In the genomic region with DNA sequence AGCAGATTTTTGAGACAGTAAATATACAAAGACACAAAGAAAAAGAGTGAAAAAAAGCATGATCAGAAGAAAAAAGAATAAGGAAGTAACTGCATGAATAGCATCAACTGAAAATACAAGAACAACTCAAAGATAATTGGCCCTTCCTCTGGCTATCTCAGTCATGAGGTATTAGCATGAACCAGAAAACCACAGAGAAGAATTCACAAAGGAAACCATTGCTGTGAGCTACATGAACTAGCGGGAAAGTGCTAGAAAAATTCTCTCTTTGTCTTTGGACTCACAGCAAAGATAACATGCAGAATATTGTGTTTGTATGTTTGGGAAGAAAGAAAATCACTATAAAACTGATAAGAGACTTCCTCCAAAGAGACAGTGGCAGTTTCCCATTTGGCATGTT, we compare ENCODE assay signal across 1 cellular context.
TF ChIP-seq lines count a peak whose summit lies in the region.

No MANE protein-coding gene starts in this region.

TF ChIP-seq in K562, 482 proteins besides CTCF, POLR2A, EP300 and RAD21 (continued from another document):
- TF ChIP-seq, protein P1, sequence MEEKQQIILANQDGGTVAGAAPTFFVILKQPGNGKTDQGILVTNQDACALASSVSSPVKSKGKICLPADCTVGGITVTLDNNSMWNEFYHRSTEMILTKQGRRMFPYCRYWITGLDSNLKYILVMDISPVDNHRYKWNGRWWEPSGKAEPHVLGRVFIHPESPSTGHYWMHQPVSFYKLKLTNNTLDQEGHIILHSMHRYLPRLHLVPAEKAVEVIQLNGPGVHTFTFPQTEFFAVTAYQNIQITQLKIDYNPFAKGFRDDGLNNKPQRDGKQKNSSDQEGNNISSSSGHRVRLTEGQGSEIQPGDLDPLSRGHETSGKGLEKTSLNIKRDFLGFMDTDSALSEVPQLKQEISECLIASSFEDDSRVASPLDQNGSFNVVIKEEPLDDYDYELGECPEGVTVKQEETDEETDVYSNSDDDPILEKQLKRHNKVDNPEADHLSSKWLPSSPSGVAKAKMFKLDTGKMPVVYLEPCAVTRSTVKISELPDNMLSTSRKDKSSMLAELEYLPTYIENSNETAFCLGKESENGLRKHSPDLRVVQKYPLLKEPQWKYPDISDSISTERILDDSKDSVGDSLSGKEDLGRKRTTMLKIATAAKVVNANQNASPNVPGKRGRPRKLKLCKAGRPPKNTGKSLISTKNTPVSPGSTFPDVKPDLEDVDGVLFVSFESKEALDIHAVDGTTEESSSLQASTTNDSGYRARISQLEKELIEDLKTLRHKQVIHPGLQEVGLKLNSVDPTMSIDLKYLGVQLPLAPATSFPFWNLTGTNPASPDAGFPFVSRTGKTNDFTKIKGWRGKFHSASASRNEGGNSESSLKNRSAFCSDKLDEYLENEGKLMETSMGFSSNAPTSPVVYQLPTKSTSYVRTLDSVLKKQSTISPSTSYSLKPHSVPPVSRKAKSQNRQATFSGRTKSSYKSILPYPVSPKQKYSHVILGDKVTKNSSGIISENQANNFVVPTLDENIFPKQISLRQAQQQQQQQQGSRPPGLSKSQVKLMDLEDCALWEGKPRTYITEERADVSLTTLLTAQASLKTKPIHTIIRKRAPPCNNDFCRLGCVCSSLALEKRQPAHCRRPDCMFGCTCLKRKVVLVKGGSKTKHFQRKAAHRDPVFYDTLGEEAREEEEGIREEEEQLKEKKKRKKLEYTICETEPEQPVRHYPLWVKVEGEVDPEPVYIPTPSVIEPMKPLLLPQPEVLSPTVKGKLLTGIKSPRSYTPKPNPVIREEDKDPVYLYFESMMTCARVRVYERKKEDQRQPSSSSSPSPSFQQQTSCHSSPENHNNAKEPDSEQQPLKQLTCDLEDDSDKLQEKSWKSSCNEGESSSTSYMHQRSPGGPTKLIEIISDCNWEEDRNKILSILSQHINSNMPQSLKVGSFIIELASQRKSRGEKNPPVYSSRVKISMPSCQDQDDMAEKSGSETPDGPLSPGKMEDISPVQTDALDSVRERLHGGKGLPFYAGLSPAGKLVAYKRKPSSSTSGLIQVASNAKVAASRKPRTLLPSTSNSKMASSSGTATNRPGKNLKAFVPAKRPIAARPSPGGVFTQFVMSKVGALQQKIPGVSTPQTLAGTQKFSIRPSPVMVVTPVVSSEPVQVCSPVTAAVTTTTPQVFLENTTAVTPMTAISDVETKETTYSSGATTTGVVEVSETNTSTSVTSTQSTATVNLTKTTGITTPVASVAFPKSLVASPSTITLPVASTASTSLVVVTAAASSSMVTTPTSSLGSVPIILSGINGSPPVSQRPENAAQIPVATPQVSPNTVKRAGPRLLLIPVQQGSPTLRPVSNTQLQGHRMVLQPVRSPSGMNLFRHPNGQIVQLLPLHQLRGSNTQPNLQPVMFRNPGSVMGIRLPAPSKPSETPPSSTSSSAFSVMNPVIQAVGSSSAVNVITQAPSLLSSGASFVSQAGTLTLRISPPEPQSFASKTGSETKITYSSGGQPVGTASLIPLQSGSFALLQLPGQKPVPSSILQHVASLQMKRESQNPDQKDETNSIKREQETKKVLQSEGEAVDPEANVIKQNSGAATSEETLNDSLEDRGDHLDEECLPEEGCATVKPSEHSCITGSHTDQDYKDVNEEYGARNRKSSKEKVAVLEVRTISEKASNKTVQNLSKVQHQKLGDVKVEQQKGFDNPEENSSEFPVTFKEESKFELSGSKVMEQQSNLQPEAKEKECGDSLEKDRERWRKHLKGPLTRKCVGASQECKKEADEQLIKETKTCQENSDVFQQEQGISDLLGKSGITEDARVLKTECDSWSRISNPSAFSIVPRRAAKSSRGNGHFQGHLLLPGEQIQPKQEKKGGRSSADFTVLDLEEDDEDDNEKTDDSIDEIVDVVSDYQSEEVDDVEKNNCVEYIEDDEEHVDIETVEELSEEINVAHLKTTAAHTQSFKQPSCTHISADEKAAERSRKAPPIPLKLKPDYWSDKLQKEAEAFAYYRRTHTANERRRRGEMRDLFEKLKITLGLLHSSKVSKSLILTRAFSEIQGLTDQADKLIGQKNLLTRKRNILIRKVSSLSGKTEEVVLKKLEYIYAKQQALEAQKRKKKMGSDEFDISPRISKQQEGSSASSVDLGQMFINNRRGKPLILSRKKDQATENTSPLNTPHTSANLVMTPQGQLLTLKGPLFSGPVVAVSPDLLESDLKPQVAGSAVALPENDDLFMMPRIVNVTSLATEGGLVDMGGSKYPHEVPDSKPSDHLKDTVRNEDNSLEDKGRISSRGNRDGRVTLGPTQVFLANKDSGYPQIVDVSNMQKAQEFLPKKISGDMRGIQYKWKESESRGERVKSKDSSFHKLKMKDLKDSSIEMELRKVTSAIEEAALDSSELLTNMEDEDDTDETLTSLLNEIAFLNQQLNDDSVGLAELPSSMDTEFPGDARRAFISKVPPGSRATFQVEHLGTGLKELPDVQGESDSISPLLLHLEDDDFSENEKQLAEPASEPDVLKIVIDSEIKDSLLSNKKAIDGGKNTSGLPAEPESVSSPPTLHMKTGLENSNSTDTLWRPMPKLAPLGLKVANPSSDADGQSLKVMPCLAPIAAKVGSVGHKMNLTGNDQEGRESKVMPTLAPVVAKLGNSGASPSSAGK (IDR thresholded peaks at IDR 0.05) = peak; percentile 33
- TF ChIP-seq, protein P2, sequence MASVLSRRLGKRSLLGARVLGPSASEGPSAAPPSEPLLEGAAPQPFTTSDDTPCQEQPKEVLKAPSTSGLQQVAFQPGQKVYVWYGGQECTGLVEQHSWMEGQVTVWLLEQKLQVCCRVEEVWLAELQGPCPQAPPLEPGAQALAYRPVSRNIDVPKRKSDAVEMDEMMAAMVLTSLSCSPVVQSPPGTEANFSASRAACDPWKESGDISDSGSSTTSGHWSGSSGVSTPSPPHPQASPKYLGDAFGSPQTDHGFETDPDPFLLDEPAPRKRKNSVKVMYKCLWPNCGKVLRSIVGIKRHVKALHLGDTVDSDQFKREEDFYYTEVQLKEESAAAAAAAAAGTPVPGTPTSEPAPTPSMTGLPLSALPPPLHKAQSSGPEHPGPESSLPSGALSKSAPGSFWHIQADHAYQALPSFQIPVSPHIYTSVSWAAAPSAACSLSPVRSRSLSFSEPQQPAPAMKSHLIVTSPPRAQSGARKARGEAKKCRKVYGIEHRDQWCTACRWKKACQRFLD (CRISPR knock-in tag; IDR thresholded peaks at IDR 0.05) = 0 out of 2 replicates have a peak, but pooled peaks have one; percentile 16
- TF ChIP-seq, protein P3, sequence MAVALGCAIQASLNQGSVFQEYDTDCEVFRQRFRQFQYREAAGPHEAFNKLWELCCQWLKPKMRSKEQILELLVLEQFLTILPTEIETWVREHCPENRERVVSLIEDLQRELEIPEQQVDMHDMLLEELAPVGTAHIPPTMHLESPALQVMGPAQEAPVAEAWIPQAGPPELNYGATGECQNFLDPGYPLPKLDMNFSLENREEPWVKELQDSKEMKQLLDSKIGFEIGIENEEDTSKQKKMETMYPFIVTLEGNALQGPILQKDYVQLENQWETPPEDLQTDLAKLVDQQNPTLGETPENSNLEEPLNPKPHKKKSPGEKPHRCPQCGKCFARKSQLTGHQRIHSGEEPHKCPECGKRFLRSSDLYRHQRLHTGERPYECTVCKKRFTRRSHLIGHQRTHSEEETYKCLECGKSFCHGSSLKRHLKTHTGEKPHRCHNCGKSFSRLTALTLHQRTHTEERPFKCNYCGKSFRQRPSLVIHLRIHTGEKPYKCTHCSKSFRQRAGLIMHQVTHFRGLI (CRISPR knock-in tag; IDR thresholded peaks at IDR 0.05) = no peak
- TF ChIP-seq L3MBTL2 (IDR thresholded peaks at IDR 0.05) (peak; percentile 39; the same call in 1 of the 2 replicates), GTF2E2 (tag; IDR thresholded peaks at IDR 0.05) (peak; percentile 71; the same call in 1 of the 2 replicates), SMAD4 (CRISPR knock-in tag; conservative IDR thresholded peaks at IDR 0.05) (0 out of 2 replicates have a peak, but pooled peaks have one; percentile 37)
- TF ChIP-seq, protein P4, sequence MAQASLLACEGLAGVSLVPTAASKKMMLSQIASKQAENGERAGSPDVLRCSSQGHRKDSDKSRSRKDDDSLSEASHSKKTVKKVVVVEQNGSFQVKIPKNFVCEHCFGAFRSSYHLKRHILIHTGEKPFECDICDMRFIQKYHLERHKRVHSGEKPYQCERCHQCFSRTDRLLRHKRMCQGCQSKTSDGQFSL (CRISPR knock-in tag; IDR thresholded peaks at IDR 0.05) = no peak
- TF ChIP-seq, protein P4 (tag; IDR thresholded peaks at IDR 0.05) = no peak
